Comparison of ENCODE assay signal across 14 cellular contexts in the genomic region with DNA sequence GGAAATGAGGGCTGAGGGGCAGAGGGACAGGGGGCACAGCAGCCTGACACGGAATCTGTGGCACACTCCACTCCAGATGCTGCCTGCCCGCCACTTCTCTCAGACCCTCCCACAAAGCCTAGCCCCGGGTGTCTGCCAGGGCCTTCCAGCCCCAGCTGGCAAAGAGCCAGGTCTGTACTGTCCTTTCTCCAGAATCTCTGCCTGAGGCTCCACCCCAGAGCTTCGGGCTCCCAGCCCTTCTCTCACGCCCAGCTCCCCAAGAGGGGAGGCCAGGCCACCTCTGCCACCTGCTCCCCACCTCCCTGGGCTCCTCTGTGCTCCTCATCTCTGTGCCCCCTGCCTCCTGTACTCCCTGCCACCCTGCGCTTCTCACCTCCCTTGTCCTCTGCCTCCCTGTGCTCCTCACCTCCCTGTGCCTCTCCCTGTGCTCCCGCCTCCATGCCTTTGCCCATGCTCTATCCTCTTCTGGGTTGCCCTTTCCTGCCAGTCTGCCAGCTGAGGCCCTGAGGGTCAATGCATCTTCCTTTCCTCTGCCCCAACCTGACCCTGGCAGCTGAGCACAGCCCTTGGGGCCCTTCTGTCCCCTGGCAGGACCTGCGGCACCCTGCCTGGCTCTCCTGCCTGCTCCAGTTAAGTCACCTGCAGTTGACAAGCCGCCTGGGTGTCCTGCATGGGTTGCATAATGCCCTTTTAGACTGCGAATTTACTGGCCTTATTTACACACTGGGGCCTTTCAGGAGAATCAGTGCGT. TPM values are rescaled to one million over a fixed set of nuclear protein-coding genes. Genes with fewer than 3 reads are reported as not detected.
DNase-seq lines count a peak whose midpoint lies in the region; ATAC-seq, FAIRE-seq and TF ChIP-seq lines count a peak whose summit lies in the region.
"Had no signal": no experiment of that assay in that cellular context is flagged by ENCODE, and none has a peak within 500 bp of the region (broad histone marks: within the 10 kb centered on the region; RNA-seq: fewer than 3 reads in every experiment).

No MANE protein-coding gene starts in this region.

- TF ChIP-seq CTCF in WTC11 (IDR thresholded peaks at IDR 0.05), result no peak
- no peak for TF ChIP-seq CTCF in left ventricle myocardium inferior (IDR thresholded peaks at IDR 0.05; ENCODE audit: borderline replicate concordance)

- intact Hi-C loops in left ventricle myocardium inferior (cut with micrococcal nuclease), result no loop called here

- H3K36me3 Mint-ChIP-seq in WTC11, result no peaks in the 10 kb centered on the region

- no peak overlapping the region for H3K27ac Mint-ChIP-seq in WTC11

- H3K4me1 ChIP-seq in left ventricle myocardium inferior, result peaks cover 36% of the 10 kb centered on the region
- H3K4me1 ChIP-seq: prostate gland had no signal

- peak overlapping the region; percentile 27 for H3K27ac ChIP-seq in left ventricle myocardium inferior (replicated peaks)
- peak overlapping the region; percentile 92 for H3K27ac ChIP-seq in temporal lobe (ENCODE audit: low read depth, low read length)
- H3K27ac ChIP-seq: body of pancreas, PC-9, prostate gland, vagina had no signal

- TF ChIP-seq POLR2A in H54 (IDR thresholded peaks at IDR 0.05; ENCODE audit: low read depth, low read length), result no peak

- no peaks in the 10 kb centered on the region; the same call in 1 of the 2 replicates for H3K27me3 Mint-ChIP-seq in WTC11 (ENCODE audit: low read depth)

- CTCF ChIA-PET in WTC11 (lab: Charles Lee), result interaction anchor here (1.1 kb wide), 1 partner anchor 44 kb away, joined by 3 read pairs; no protein-coding TSS in a partner anchor

- no peaks in the 10 kb centered on the region for H3K36me3 ChIP-seq in left ventricle myocardium inferior
- H3K36me3 ChIP-seq: MG63, prostate gland, vagina had no signal

- FAIRE-seq in H54 (lab: Jason Lieb, UNC), result no peak

- H3K9me3 ChIP-seq in left ventricle myocardium inferior (replicated peaks), result no peaks in the 10 kb centered on the region
- H3K9me3 ChIP-seq: body of pancreas, MG63, prostate gland, vagina had no signal

- H3K27me3 ChIP-seq in left ventricle myocardium inferior (ENCODE audit: low read depth), result peaks cover 20% of the 10 kb centered on the region
- H3K27me3 ChIP-seq: body of pancreas, MG63, vagina had no signal

- DNase-seq in SHP77 (lab: John Stamatoyannopoulos, UW) (peak; percentile 15 to 41), SHP77 treated with DMSO at 0.1 percent for 48 hours (lab: John Stamatoyannopoulos, UW) (no peak), WTC11 (ENCODE audit: low spot score) (no peak), left ventricle myocardium inferior (peak; percentile 48), H54 (ENCODE audit: insufficient read length, low spot score) (no peak)
- DNase-seq: activated T-cell treated with anti-CD3 and anti-CD28 coated beads, Interleukin-2, amount 50 U/mL, for 4 hours; MG63; PC-9 had no signal

- POLR2A ChIA-PET in WTC11 (lab: Charles Lee), result no interaction called here

- no peaks in the 10 kb centered on the region for H3K9me3 Mint-ChIP-seq in WTC11
- H3K9me3 Mint-ChIP-seq: activated T-cell treated with anti-CD3 and anti-CD28 coated beads, Interleukin-2, amount 50 U/mL, for 4 hours had no signal

- ATAC-seq in WTC11 (no peak), HG02981 (IDR thresholded peaks at IDR 0.05; ENCODE audit: unreplicated experiment) (no peak), GM18873 (IDR thresholded peaks at IDR 0.05; ENCODE audit: low FRiP score, unreplicated experiment) (no peak)
- ATAC-seq: activated T-cell treated with anti-CD3 and anti-CD28 coated beads, Interleukin-2, amount 50 U/mL, for 4 hours; body of pancreas had no signal

- H3K4me3 ChIP-seq in left ventricle myocardium inferior, result no peak overlapping the region
- H3K4me3 ChIP-seq: body of pancreas, MG63, PC-9, prostate gland, vagina had no signal

- H3K4me1 Mint-ChIP-seq in WTC11, result peaks cover 11% of the 10 kb centered on the region

- H3K4me3 Mint-ChIP-seq in WTC11, result no peak overlapping the region
- H3K4me3 Mint-ChIP-seq: activated T-cell treated with anti-CD3 and anti-CD28 coated beads, Interleukin-2, amount 50 U/mL, for 4 hours had no signal

TF ChIP-seq in WTC11, 78 proteins besides CTCF, POLR2A, EP300 and RAD21:
- TF ChIP-seq E2F1 (CRISPR knock-in tag; IDR thresholded peaks at IDR 0.05) (no peak), NFYB (CRISPR knock-in tag; conservative IDR thresholded peaks at IDR 0.05; ENCODE audit: low read depth) (no peak), EMX1 (CRISPR knock-in tag; IDR thresholded peaks at IDR 0.05) (no peak), ZNF423 (CRISPR knock-in tag; IDR thresholded peaks at IDR 0.05) (no peak), ATF3 (CRISPR knock-in tag; conservative IDR thresholded peaks at IDR 0.05) (no peak), GABPB1 (CRISPR knock-in tag; IDR thresholded peaks at IDR 0.05) (peak; percentile 56; the same call in 1 of the 2 replicates), CDX4 (CRISPR knock-in tag; IDR thresholded peaks at IDR 0.05; ENCODE audit: borderline replicate concordance) (no peak)
- TF ChIP-seq, protein P1, sequence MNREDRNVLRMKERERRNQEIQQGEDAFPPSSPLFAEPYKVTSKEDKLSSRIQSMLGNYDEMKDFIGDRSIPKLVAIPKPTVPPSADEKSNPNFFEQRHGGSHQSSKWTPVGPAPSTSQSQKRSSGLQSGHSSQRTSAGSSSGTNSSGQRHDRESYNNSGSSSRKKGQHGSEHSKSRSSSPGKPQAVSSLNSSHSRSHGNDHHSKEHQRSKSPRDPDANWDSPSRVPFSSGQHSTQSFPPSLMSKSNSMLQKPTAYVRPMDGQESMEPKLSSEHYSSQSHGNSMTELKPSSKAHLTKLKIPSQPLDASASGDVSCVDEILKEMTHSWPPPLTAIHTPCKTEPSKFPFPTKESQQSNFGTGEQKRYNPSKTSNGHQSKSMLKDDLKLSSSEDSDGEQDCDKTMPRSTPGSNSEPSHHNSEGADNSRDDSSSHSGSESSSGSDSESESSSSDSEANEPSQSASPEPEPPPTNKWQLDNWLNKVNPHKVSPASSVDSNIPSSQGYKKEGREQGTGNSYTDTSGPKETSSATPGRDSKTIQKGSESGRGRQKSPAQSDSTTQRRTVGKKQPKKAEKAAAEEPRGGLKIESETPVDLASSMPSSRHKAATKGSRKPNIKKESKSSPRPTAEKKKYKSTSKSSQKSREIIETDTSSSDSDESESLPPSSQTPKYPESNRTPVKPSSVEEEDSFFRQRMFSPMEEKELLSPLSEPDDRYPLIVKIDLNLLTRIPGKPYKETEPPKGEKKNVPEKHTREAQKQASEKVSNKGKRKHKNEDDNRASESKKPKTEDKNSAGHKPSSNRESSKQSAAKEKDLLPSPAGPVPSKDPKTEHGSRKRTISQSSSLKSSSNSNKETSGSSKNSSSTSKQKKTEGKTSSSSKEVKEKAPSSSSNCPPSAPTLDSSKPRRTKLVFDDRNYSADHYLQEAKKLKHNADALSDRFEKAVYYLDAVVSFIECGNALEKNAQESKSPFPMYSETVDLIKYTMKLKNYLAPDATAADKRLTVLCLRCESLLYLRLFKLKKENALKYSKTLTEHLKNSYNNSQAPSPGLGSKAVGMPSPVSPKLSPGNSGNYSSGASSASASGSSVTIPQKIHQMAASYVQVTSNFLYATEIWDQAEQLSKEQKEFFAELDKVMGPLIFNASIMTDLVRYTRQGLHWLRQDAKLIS (CRISPR knock-in tag; IDR thresholded peaks at IDR 0.05; ENCODE audit: borderline replicate concordance), result no peak
- TF ChIP-seq, protein P2, sequence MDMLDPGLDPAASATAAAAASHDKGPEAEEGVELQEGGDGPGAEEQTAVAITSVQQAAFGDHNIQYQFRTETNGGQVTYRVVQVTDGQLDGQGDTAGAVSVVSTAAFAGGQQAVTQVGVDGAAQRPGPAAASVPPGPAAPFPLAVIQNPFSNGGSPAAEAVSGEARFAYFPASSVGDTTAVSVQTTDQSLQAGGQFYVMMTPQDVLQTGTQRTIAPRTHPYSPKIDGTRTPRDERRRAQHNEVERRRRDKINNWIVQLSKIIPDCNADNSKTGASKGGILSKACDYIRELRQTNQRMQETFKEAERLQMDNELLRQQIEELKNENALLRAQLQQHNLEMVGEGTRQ (CRISPR knock-in tag; IDR thresholded peaks at IDR 0.05), result no peak

RNA-seq across cellular contexts. Expression of gene RASGEF1C, which starts 36.4 kb away (rescaled TPM):
- 0.44 to 0.96 TPM (median 0.82 TPM) in 3 replicates for total RNA-seq in WTC11 (2021)
- total RNA-seq in left ventricle myocardium inferior, result 0.27 TPM
- 21.4 TPM for total RNA-seq in temporal lobe
- total RNA-seq: activated T-cell treated with anti-CD3 and anti-CD28 coated beads, Interleukin-2, amount 50 U/mL, for 4 hours; body of pancreas; PC-9 had no signal

Comparison
In these comparisons a context has a peak if more than half of its experiments do, and no peak if none do; other contexts are left out.
1. DNase-seq: peak in SHP77 (2 of 2) and left ventricle myocardium inferior (single experiment); none in SHP77 treated with DMSO at 0.1 percent for 48 hours (single experiment), WTC11 (single experiment) and H54 (single experiment).
2. RNA of gene RASGEF1C, which starts 36.4 kb away (total RNA-seq): 21.4 TPM in temporal lobe (single experiment); 0.44 to 0.96 TPM in WTC11 and 0.27 TPM in left ventricle myocardium inferior (single experiment); every median in the first group is over 10 times any median in the second.